1 cellular context compared by ENCODE assay signal in genomic region chr9:94140418-94140780, GRCh38.
TF ChIP-seq lines count a peak whose summit lies in the region.

No MANE protein-coding gene starts in this region.

TF ChIP-seq in HCT116, 20 proteins besides CTCF, POLR2A, EP300 and RAD21 (continued from another document):
- TF ChIP-seq REST (IDR thresholded peaks at IDR 0.05; ENCODE audit: low read depth) (no peak), ZFX (IDR thresholded peaks at IDR 0.05) (no peak), SP1 (IDR thresholded peaks at IDR 0.05; ENCODE audit: low read depth) (no peak), ZNF274 (IDR thresholded peaks at IDR 0.05; ENCODE audit: low read depth, low read length) (no peak), TCF7L2 (IDR thresholded peaks at IDR 0.05; ENCODE audit: borderline replicate concordance, extremely low read depth, insufficient read depth, insufficient read length) (no peak), SIN3A (IDR thresholded peaks at IDR 0.05; ENCODE audit: low read depth) (no peak), EZH2phosphoT487 (IDR thresholded peaks at IDR 0.05; ENCODE audit: borderline replicate concordance) (no peak), ATF3 (IDR thresholded peaks at IDR 0.05) (no peak), FOSL1 (IDR thresholded peaks at IDR 0.05; ENCODE audit: low read depth) (no peak), SRF (IDR thresholded peaks at IDR 0.05; ENCODE audit: low read depth) (no peak), CEBPB (IDR thresholded peaks at IDR 0.05; ENCODE audit: low read depth) (no peak), CBX3 (IDR thresholded peaks at IDR 0.05; ENCODE audit: low read depth) (no peak), JUND (IDR thresholded peaks at IDR 0.05) (no peak), EGR1 (IDR thresholded peaks at IDR 0.05; ENCODE audit: low read depth) (no peak), ELF1 (IDR thresholded peaks at IDR 0.05; ENCODE audit: borderline replicate concordance, low read depth) (no peak)
- TF ChIP-seq, protein P1, sequence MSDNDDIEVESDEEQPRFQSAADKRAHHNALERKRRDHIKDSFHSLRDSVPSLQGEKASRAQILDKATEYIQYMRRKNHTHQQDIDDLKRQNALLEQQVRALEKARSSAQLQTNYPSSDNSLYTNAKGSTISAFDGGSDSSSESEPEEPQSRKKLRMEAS (IDR thresholded peaks at IDR 0.05), result no peak
